Comparison of ENCODE assay signal across 8 cellular contexts in genomic region chr17:18257268-18257681, GRCh38. TPM values are rescaled to one million over a fixed set of nuclear protein-coding genes. Genes with fewer than 3 reads are reported as not detected.
DNase-seq lines count a peak whose midpoint lies in the region; ATAC-seq and TF ChIP-seq lines count a peak whose summit lies in the region.

No MANE protein-coding gene starts in this region.

- peaks cover 12% of the 10 kb centered on the region for H3F3A ChIP-seq in SK-N-SH (replicated peaks; ENCODE audit: insufficient read depth)

- no peak for TF ChIP-seq CTCF in SK-N-SH (IDR thresholded peaks at IDR 0.05)

- H2AFZ ChIP-seq in SK-N-SH (ENCODE audit: low read depth) = no peak overlapping the region

- H3K27ac Mint-ChIP-seq in activated naive CD8-positive, alpha-beta T cell = peak overlapping the region; percentile 16
- H3K27ac Mint-ChIP-seq in immature natural killer cell = peak overlapping the region in 4 of 6 donors; percentile 20 to 53 (median 44)

- H3K4me1 Mint-ChIP-seq in activated naive CD8-positive, alpha-beta T cell (ENCODE audit: low read depth) = peaks cover 36% of the 10 kb centered on the region
- peaks cover 35 to 44% of the 10 kb centered on the region in 2 donors for H3K4me1 Mint-ChIP-seq in immature natural killer cell

- H3K4me1 ChIP-seq in SK-N-SH (ENCODE audit: control insufficient read depth in 1 of 2, insufficient read depth in 2 of 2, low read depth in 1 of 2, low read length in 1 of 2) (peaks cover 8 to 35% of the 10 kb centered on the region in 2 experiments; a peak in 2 of 4 replicates), stomach smooth muscle (ENCODE audit: control insufficient read depth, insufficient read depth, low read length) (peaks cover 48% of the 10 kb centered on the region)

- no peak for TF ChIP-seq EP300 in SK-N-SH (IDR thresholded peaks at IDR 0.05; ENCODE audit: borderline replicate concordance in 1 of 2, low read depth in 1 of 2, low read length in 1 of 2)

- POLR2A ChIA-PET in SK-N-SH (lab: Yijun Ruan, JAX) = no interaction called here

- CTCF ChIA-PET in SK-N-SH (lab: Yijun Ruan, JAX) = interaction anchor here (0.6 to 3.6 kb wide), 4 partner anchors 9 to 28 kb away, joined by 3 to 21 read pairs (median 4); no protein-coding TSS in a partner anchor

- intact Hi-C loops in left colon (cut with DNase I, micrococcal nuclease) = no loop called here

- peak overlapping the region; percentile 98 for H3K4me3 Mint-ChIP-seq in activated naive CD8-positive, alpha-beta T cell
- H3K4me3 Mint-ChIP-seq in immature natural killer cell = peak overlapping the region; percentile 93 to 99 (median 96)

- ATAC-seq in SK-N-SH treated with all-trans-retinoic acid at 6 μM for 48 hours (no peak), left colon (no peak)

- H3K9me3 Mint-ChIP-seq in activated naive CD8-positive, alpha-beta T cell (ENCODE audit: low read depth) = no peaks in the 10 kb centered on the region
- no peaks in the 10 kb centered on the region for H3K9me3 Mint-ChIP-seq in immature natural killer cell

- TF ChIP-seq RAD21 in SK-N-SH (IDR thresholded peaks at IDR 0.05; ENCODE audit: low read length) = no peak

- no peaks in the 10 kb centered on the region for H3K36me3 Mint-ChIP-seq in activated naive CD8-positive, alpha-beta T cell
- H3K36me3 Mint-ChIP-seq in immature natural killer cell = no peaks in the 10 kb centered on the region

- H3K79me2 ChIP-seq in SK-N-SH (ENCODE audit: insufficient read depth) = peaks cover 53% of the 10 kb centered on the region

- no peaks in the 10 kb centered on the region for H3K9me3 ChIP-seq in SK-N-SH
- H3K9me3 ChIP-seq in stomach smooth muscle (ENCODE audit: control insufficient read depth in 2 of 2, low read length in 2 of 2) = no peaks in the 10 kb centered on the region

- H3K4me2 ChIP-seq in SK-N-SH = peak overlapping the region; percentile 94

- H3K27ac ChIP-seq in SK-N-SH (ENCODE audit: low read depth in 2 of 2, low read length in 1 of 2) (peak overlapping the region; percentile 91 to 93; a peak in 3 of 4 replicates), stomach smooth muscle (ENCODE audit: low read length) (peak overlapping the region; percentile 82)

- H3K27me3 Mint-ChIP-seq in activated naive CD8-positive, alpha-beta T cell = no peaks in the 10 kb centered on the region
- H3K27me3 Mint-ChIP-seq in immature natural killer cell (ENCODE audit: low read depth in 3 of 3) = peaks cover 0 to 5% (median 0%) of the 10 kb centered on the region in 3 donors

- peak overlapping the region; percentile 99 for H3K9ac ChIP-seq in SK-N-SH
- H3K9ac ChIP-seq in stomach smooth muscle (ENCODE audit: low read length in 2 of 2) = peak overlapping the region; percentile 86 to 88

- H3K27me3 ChIP-seq in SK-N-SH (ENCODE audit: insufficient read depth) (no peaks in the 10 kb centered on the region), stomach smooth muscle (ENCODE audit: control insufficient read depth in 1 of 2, insufficient read depth in 2 of 2, low read length in 2 of 2) (no peaks in the 10 kb centered on the region)

- H3K36me3 ChIP-seq in SK-N-SH (replicated peaks in 1 of 2; ENCODE audit: control insufficient read depth in 1 of 2, insufficient read depth in 2 of 2, low read length in 1 of 2) = peaks cover 15 to 43% of the 10 kb centered on the region in 2 experiments
- peaks cover 30 to 40% of the 10 kb centered on the region in 2 donors for H3K36me3 ChIP-seq in stomach smooth muscle (ENCODE audit: control insufficient read depth in 2 of 2, insufficient read depth in 2 of 2, low read length in 2 of 2)

- H3K9me2 ChIP-seq in SK-N-SH = no peaks in the 10 kb centered on the region

- DNase-seq in SK-N-SH = no peak
- no peak for DNase-seq in immature natural killer cell
- DNase-seq in epidermal melanocyte (ENCODE audit: insufficient read length, low spot score) = no peak
- DNase-seq in left colon = no peak
- DNase-seq in hypothalamus (lab: John Stamatoyannopoulos, UW) = no peak

- peaks cover 36% of the 10 kb centered on the region for H4K20me1 ChIP-seq in SK-N-SH (ENCODE audit: insufficient read depth)

- H3K4me3 ChIP-seq in SK-N-SH (ENCODE audit: low read depth in 2 of 2, low read length in 1 of 2) (peak overlapping the region; percentile 85 to 95), stomach smooth muscle (ENCODE audit: low read length in 2 of 2) (peak overlapping the region; percentile 88 to 93)

- WGBS in SK-N-SH (ENCODE audit: low lambda C conversion rate) = 41% methylated on average over 10 of the region's 12 CpGs

TF ChIP-seq in SK-N-SH, 30 proteins besides CTCF, POLR2A, EP300 and RAD21:
- TF ChIP-seq FOXJ3 (CRISPR knock-in tag; IDR thresholded peaks at IDR 0.05) = 0 out of 2 replicates have a peak, but pooled peaks have one; percentile 32
- TF ChIP-seq, protein P1, sequence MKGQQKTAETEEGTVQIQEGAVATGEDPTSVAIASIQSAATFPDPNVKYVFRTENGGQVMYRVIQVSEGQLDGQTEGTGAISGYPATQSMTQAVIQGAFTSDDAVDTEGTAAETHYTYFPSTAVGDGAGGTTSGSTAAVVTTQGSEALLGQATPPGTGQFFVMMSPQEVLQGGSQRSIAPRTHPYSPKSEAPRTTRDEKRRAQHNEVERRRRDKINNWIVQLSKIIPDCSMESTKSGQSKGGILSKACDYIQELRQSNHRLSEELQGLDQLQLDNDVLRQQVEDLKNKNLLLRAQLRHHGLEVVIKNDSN (IDR thresholded peaks at IDR 0.05; ENCODE audit: borderline replicate concordance, low read depth) = no peak

TF ChIP-seq in SK-N-SH treated with all-trans-retinoic acid at 6 μM for 48 hours, 23 proteins besides CTCF, POLR2A, EP300 and RAD21 (continues in another document):
- TF ChIP-seq PATZ1 (CRISPR knock-in tag; IDR thresholded peaks at IDR 0.05; ENCODE audit: borderline replicate concordance) = no peak
- TF ChIP-seq BACH2 (CRISPR knock-in tag; IDR thresholded peaks at IDR 0.05; ENCODE audit: borderline replicate concordance) = no peak
- TF ChIP-seq ZFP30 (CRISPR knock-in tag; IDR thresholded peaks at IDR 0.05) = no peak
- TF ChIP-seq ZC3H10 (CRISPR knock-in tag; IDR thresholded peaks at IDR 0.05) = no peak
- TF ChIP-seq, protein P2, sequence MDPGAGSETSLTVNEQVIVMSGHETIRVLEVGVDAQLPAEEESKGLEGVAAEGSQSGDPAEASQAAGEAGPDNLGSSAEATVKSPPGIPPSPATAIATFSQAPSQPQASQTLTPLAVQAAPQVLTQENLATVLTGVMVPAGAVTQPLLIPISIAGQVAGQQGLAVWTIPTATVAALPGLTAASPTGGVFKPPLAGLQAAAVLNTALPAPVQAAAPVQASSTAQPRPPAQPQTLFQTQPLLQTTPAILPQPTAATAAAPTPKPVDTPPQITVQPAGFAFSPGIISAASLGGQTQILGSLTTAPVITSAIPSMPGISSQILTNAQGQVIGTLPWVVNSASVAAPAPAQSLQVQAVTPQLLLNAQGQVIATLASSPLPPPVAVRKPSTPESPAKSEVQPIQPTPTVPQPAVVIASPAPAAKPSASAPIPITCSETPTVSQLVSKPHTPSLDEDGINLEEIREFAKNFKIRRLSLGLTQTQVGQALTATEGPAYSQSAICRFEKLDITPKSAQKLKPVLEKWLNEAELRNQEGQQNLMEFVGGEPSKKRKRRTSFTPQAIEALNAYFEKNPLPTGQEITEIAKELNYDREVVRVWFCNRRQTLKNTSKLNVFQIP (CRISPR knock-in tag; IDR thresholded peaks at IDR 0.05; ENCODE audit: borderline replicate concordance, low read depth) = no peak
- no peak for TF ChIP-seq ESRRG (CRISPR knock-in tag; IDR thresholded peaks at IDR 0.05)

RNA-seq across cellular contexts. Expression of gene FLII, which starts 1.3 kb away (rescaled TPM):
- polyA plus RNA-seq in SK-N-SH (2012; rRNA removed) = 244 and 254 TPM in 2 replicates
- 83.4 and 117 TPM in 2 replicates for polyA plus RNA-seq in SK-N-SH (2012; cell fraction: cytosol; rRNA removed)
- polyA plus RNA-seq in SK-N-SH (2012; cell fraction: nucleus; rRNA removed) = 1,164 and 1,190 TPM in 2 replicates
- polyA plus RNA-seq in immature natural killer cell = 100 to 1,000 TPM in 1 of 3 donors, 10 to 100 TPM in 2; 77.7 to 164 (median 83.7) TPM
- total RNA-seq in left colon = 100 to 1,000 TPM; 276 to 285 TPM

RNA-seq across cellular contexts. Expression of gene MIEF2, which starts 3.2 kb away (rescaled TPM):
- polyA plus RNA-seq in SK-N-SH (2012; rRNA removed) = 12.7 and 16.8 TPM in 2 replicates
- 4.5 and 8.3 TPM in 2 replicates for polyA plus RNA-seq in SK-N-SH (2012; cell fraction: cytosol; rRNA removed)
- polyA plus RNA-seq in SK-N-SH (2012; cell fraction: nucleus; rRNA removed) = 34.8 and 53.1 TPM in 2 replicates
- polyA plus RNA-seq in immature natural killer cell = 10 to 100 TPM; 14.9 to 20.1 (median 17.4) TPM
- total RNA-seq in left colon = 10 to 100 TPM; 13.8 to 18.3 TPM

RNA-seq across cellular contexts. Expression of gene LLGL1, which starts 31.8 kb away (rescaled TPM):
- polyA plus RNA-seq in SK-N-SH (2012; rRNA removed) (29.5 and 31.4 TPM in 2 replicates), immature natural killer cell (1 to 10 TPM in 2 of 3 donors, not detected in 1; 2.0 to 3.1 TPM)
- polyA plus RNA-seq in SK-N-SH (2012; cell fraction: cytosol; rRNA removed) = 10.7 and 20.6 TPM in 2 replicates
- 45.7 and 48.1 TPM in 2 replicates for polyA plus RNA-seq in SK-N-SH (2012; cell fraction: nucleus; rRNA removed)
- 1 to 10 TPM; 7.5 to 8.6 TPM for total RNA-seq in left colon

RNA-seq across cellular contexts. Expression of gene TOP3A, which starts 57.5 kb away (rescaled TPM):
- polyA plus RNA-seq in SK-N-SH (2012; rRNA removed) = 14.4 and 14.7 TPM in 2 replicates
- 10.9 and 11.6 TPM in 2 replicates for polyA plus RNA-seq in SK-N-SH (2012; cell fraction: cytosol; rRNA removed)
- 35.2 and 36.3 TPM in 2 replicates for polyA plus RNA-seq in SK-N-SH (2012; cell fraction: nucleus; rRNA removed)
- 10 to 100 TPM in 2 of 3 donors, 1 to 10 TPM in 1; 4.8 to 32.7 (median 15.2) TPM for polyA plus RNA-seq in immature natural killer cell
- 10 to 100 TPM; 22.0 to 23.3 TPM for total RNA-seq in left colon

RNA-seq across cellular contexts. Expression of gene SMCR8, which starts 57.8 kb away (rescaled TPM):
- polyA plus RNA-seq in SK-N-SH (2012; rRNA removed) (5.6 and 6.2 TPM in 2 replicates), immature natural killer cell (1 to 10 TPM in 2 of 3 donors, under 1 TPM in 1; 0.02 to 3.6 (median 1.5) TPM)
- 3.6 and 4.7 TPM in 2 replicates for polyA plus RNA-seq in SK-N-SH (2012; cell fraction: cytosol; rRNA removed)
- 8.2 and 10.4 TPM in 2 replicates for polyA plus RNA-seq in SK-N-SH (2012; cell fraction: nucleus; rRNA removed)
- total RNA-seq in left colon = 10 to 100 TPM; 18.9 to 21.1 TPM
